9 cellular contexts compared by ENCODE assay signal in genomic region chr11:112881461-112881860, GRCh38.
DNase-seq lines count a peak whose midpoint lies in the region; ATAC-seq and TF ChIP-seq lines count a peak whose summit lies in the region.
"Had no signal": no experiment of that assay in that cellular context is flagged by ENCODE, and none has a peak within 500 bp of the region (broad histone marks: within the 10 kb centered on the region; RNA-seq: fewer than 3 reads in every experiment).

No MANE protein-coding gene starts in this region.

- H3K27ac ChIP-seq in muscle layer of duodenum (ENCODE audit: low read length), result no peak overlapping the region

- H3K4me3 Mint-ChIP-seq in stimulated activated naive CD8-positive, alpha-beta T cell treated with anti-CD3 and anti-CD28 coated beads, Interleukin-15, amount 100 ng/mL, for 72 hours, result no peak overlapping the region

- H3K36me3 ChIP-seq in muscle layer of duodenum (ENCODE audit: control insufficient read depth in 1 of 2, insufficient read depth in 2 of 2, low read length in 2 of 2), result no peaks in the 10 kb centered on the region

- no peak overlapping the region for H3K27ac Mint-ChIP-seq in stimulated activated naive CD8-positive, alpha-beta T cell treated with anti-CD3 and anti-CD28 coated beads, Interleukin-15, amount 100 ng/mL, for 72 hours

- DNase-seq in GM04503 (ENCODE audit: low read depth) (peak; percentile 25), NCI-H82 treated with DMSO at 0.1 percent for 48 hours (lab: John Stamatoyannopoulos, UW; ENCODE audit: unreplicated experiment) (peak; percentile 67), fibroblast of pulmonary artery (ENCODE audit: low read depth) (peak; percentile 13), SIG-M5 treated with dmso at 0.1 percent for 504 hours (lab: John Stamatoyannopoulos, UW; ENCODE audit: unreplicated experiment) (no peak)
- DNase-seq in stimulated activated CD4-positive, alpha-beta T cell treated with anti-CD3 and anti-CD28 coated beads, Interleukin-2, amount 100 ng/mL, for 48 hours, result no peak
- DNase-seq in stimulated activated naive CD8-positive, alpha-beta T cell treated with anti-CD3 and anti-CD28 coated beads, Interleukin-15, amount 100 ng/mL, for 72 hours, result no peak

- no peak overlapping the region for H3K4me3 ChIP-seq in fibroblast of pulmonary artery (replicated peaks; ENCODE audit: low read depth, low read length)
- H3K4me3 ChIP-seq in muscle layer of duodenum (ENCODE audit: low read depth in 1 of 2, low read length in 2 of 2), result peak overlapping the region; percentile 54 to 63
- H3K4me3 ChIP-seq: GM12878 had no signal

- H3K9me3 Mint-ChIP-seq in stimulated activated naive CD8-positive, alpha-beta T cell treated with anti-CD3 and anti-CD28 coated beads, Interleukin-15, amount 100 ng/mL, for 72 hours, result peaks cover 0 to 2% of the 10 kb centered on the region in 2 donors

- H3K4me1 ChIP-seq in muscle layer of duodenum (ENCODE audit: control insufficient read depth in 1 of 2, insufficient read depth in 2 of 2, low read length in 2 of 2), result peaks cover 0 to 12% of the 10 kb centered on the region in 2 donors

- H3K9me3 ChIP-seq in muscle layer of duodenum (ENCODE audit: control insufficient read depth in 1 of 2, low read length in 2 of 2), result no peaks in the 10 kb centered on the region

- peaks cover 9% of the 10 kb centered on the region for H3K4me1 Mint-ChIP-seq in stimulated activated naive CD8-positive, alpha-beta T cell treated with anti-CD3 and anti-CD28 coated beads, Interleukin-15, amount 100 ng/mL, for 72 hours

- no peak for TF ChIP-seq CTCF in fibroblast of pulmonary artery (IDR thresholded peaks at IDR 0.05; ENCODE audit: low read length, missing control alignments)

- H3K27me3 ChIP-seq in muscle layer of duodenum (ENCODE audit: low read depth, low read length), result no peaks in the 10 kb centered on the region

- peaks cover 7% of the 10 kb centered on the region for H3K27me3 Mint-ChIP-seq in stimulated activated naive CD8-positive, alpha-beta T cell treated with anti-CD3 and anti-CD28 coated beads, Interleukin-15, amount 100 ng/mL, for 72 hours

- ATAC-seq in GM19023 (IDR thresholded peaks at IDR 0.05; ENCODE audit: unreplicated experiment), result no peak
- ATAC-seq in stimulated activated naive CD8-positive, alpha-beta T cell treated with anti-CD3 and anti-CD28 coated beads, Interleukin-15, amount 100 ng/mL, for 72 hours, result no peak
- ATAC-seq: GM12878 had no signal

Comparison
In these comparisons a context has a peak if more than half of its experiments do, and no peak if none do; other contexts are left out.
1. DNase-seq: peak in GM04503 (single experiment), NCI-H82 treated with DMSO at 0.1 percent for 48 hours (single experiment) and fibroblast of pulmonary artery (single experiment); none in stimulated activated CD4-positive, alpha-beta T cell treated with anti-CD3 and anti-CD28 coated beads, Interleukin-2, amount 100 ng/mL, for 48 hours (0 of 2), SIG-M5 treated with dmso at 0.1 percent for 504 hours (single experiment) and stimulated activated naive CD8-positive, alpha-beta T cell treated with anti-CD3 and anti-CD28 coated beads, Interleukin-15, amount 100 ng/mL, for 72 hours (0 of 2).